Comparison of ENCODE assay signal across 9 cellular contexts in genomic region chr20:46814366-46815232, GRCh38.
DNase-seq lines count a peak whose midpoint lies in the region; ATAC-seq and TF ChIP-seq lines count a peak whose summit lies in the region.
"Had no signal": no experiment of that assay in that cellular context is flagged by ENCODE, and none has a peak within 500 bp of the region (broad histone marks: within the 10 kb centered on the region; RNA-seq: fewer than 3 reads in every experiment).

No MANE protein-coding gene starts in this region.

- H3K27ac ChIP-seq in BLaER1 treated with 17β-estradiol and CSF1 and Interleukin-3, amounts not matched to agents 10 nM and 100 nM, result no peak overlapping the region
- peak overlapping the region; percentile 92 for H3K27ac ChIP-seq in SJCRH30
- no peak overlapping the region for H3K27ac ChIP-seq in CD8-positive, alpha-beta memory T cell (ENCODE audit: low read depth, low read length)
- H3K27ac ChIP-seq in psoas muscle, result no peak overlapping the region
- H3K27ac ChIP-seq in lower lobe of right lung, result no peak overlapping the region
- H3K27ac ChIP-seq in uterus, result no peak overlapping the region

- DNase-seq in HS-5 (ENCODE audit: low read depth) (peak; percentile 40), SJCRH30 (peak; percentile 96 to 98), islet precursor cell (peak; percentile 99), psoas muscle (no peak), lower lobe of right lung (no peak), uterus (no peak)
- DNase-seq in CD8-positive, alpha-beta memory T cell, result no peak
- DNase-seq: activated CD8-positive, alpha-beta memory T cell treated with anti-CD3 and anti-CD28 coated beads, Interleukin-2, amount 10 ng/mL, durations not matched to agents 7 days and 5 days had no signal

- H3K9me3 ChIP-seq in BLaER1 treated with 17β-estradiol and CSF1 and Interleukin-3, amounts not matched to agents 10 nM and 100 nM (replicated peaks in 1 of 11), result peaks cover 0 to 11% (median 0%) of the 10 kb centered on the region in 11 experiments; a peak in 2 of 22 replicates
- H3K9me3 ChIP-seq in SJCRH30 (replicated peaks), result no peaks in the 10 kb centered on the region
- H3K9me3 ChIP-seq in CD8-positive, alpha-beta memory T cell (ENCODE audit: low read length), result no peaks in the 10 kb centered on the region
- H3K9me3 ChIP-seq in psoas muscle, result peaks cover 2% of the 10 kb centered on the region
- no peaks in the 10 kb centered on the region for H3K9me3 ChIP-seq in lower lobe of right lung
- H3K9me3 ChIP-seq in uterus, result no peaks in the 10 kb centered on the region

- H3K27ac Mint-ChIP-seq in CD8-positive, alpha-beta memory T cell, result peak overlapping the region in 1 of 8 donors; percentile 29
- H3K27ac Mint-ChIP-seq: activated CD8-positive, alpha-beta memory T cell treated with anti-CD3 and anti-CD28 coated beads, Interleukin-2, amount 10 ng/mL, durations not matched to agents 7 days and 5 days had no signal

- H3K36me3 Mint-ChIP-seq in CD8-positive, alpha-beta memory T cell, result no peaks in the 10 kb centered on the region
- H3K36me3 Mint-ChIP-seq: activated CD8-positive, alpha-beta memory T cell treated with anti-CD3 and anti-CD28 coated beads, Interleukin-2, amount 10 ng/mL, durations not matched to agents 7 days and 5 days had no signal

- H3K4me1 ChIP-seq in BLaER1 treated with 17β-estradiol and CSF1 and Interleukin-3, amounts not matched to agents 10 nM and 100 nM, result peaks cover 0 to 19% (median 13%) of the 10 kb centered on the region in 10 experiments; a peak in 14 of 20 replicates
- H3K4me1 ChIP-seq in SJCRH30, result peaks cover 26% of the 10 kb centered on the region
- H3K4me1 ChIP-seq in CD8-positive, alpha-beta memory T cell (ENCODE audit: insufficient read depth, low read length), result no peaks in the 10 kb centered on the region
- H3K4me1 ChIP-seq in psoas muscle, result no peaks in the 10 kb centered on the region
- no peaks in the 10 kb centered on the region for H3K4me1 ChIP-seq in lower lobe of right lung
- peaks cover 0 to 5% of the 10 kb centered on the region in 2 donors for H3K4me1 ChIP-seq in uterus

- H3K4me3 Mint-ChIP-seq in CD8-positive, alpha-beta memory T cell, result no peak overlapping the region
- H3K4me3 Mint-ChIP-seq: activated CD8-positive, alpha-beta memory T cell treated with anti-CD3 and anti-CD28 coated beads, Interleukin-2, amount 10 ng/mL, durations not matched to agents 7 days and 5 days had no signal

- H3K4me1 Mint-ChIP-seq in CD8-positive, alpha-beta memory T cell, result no peaks in the 10 kb centered on the region
- H3K4me1 Mint-ChIP-seq: activated CD8-positive, alpha-beta memory T cell treated with anti-CD3 and anti-CD28 coated beads, Interleukin-2, amount 10 ng/mL, durations not matched to agents 7 days and 5 days had no signal

- TF ChIP-seq POLR2A in uterus (IDR thresholded peaks at IDR 0.05), result no peak

- CTCF ChIA-PET in CD8-positive, alpha-beta memory T cell (lab: Charles Lee), result interaction anchor here (0.7 kb wide), 1 partner anchor 138 kb away, joined by 3 read pairs; no protein-coding TSS in a partner anchor

- peaks cover 12 to 23% (median 20%) of the 10 kb centered on the region in 11 experiments for H3K27me3 ChIP-seq in BLaER1 treated with 17β-estradiol and CSF1 and Interleukin-3, amounts not matched to agents 10 nM and 100 nM
- H3K27me3 ChIP-seq in SJCRH30, result no peaks in the 10 kb centered on the region
- H3K27me3 ChIP-seq in CD8-positive, alpha-beta memory T cell (ENCODE audit: insufficient read depth, low read length, poor library complexity, severe bottlenecking), result no peaks in the 10 kb centered on the region
- peaks cover 0 to 33% (median 4%) of the 10 kb centered on the region in 3 donors for H3K27me3 ChIP-seq in psoas muscle (ENCODE audit: insufficient read depth in 3 of 3, low read length in 2 of 3)
- peaks cover 44% of the 10 kb centered on the region for H3K27me3 ChIP-seq in lower lobe of right lung (ENCODE audit: low read depth)
- H3K27me3 ChIP-seq in uterus, result peaks cover 0 to 11% of the 10 kb centered on the region in 2 donors

- peak overlapping the region; percentile 2 to 72 (median 56); a peak in 17 of 22 replicates for H3K4me2 ChIP-seq in BLaER1 treated with 17β-estradiol and CSF1 and Interleukin-3, amounts not matched to agents 10 nM and 100 nM

- peaks cover 9 to 45% of the 10 kb centered on the region in 2 donors for H3K27me3 Mint-ChIP-seq in CD8-positive, alpha-beta memory T cell

- H3K4me3 ChIP-seq in BLaER1 treated with 17β-estradiol and CSF1 and Interleukin-3, amounts not matched to agents 10 nM and 100 nM, result no peak overlapping the region
- H3K4me3 ChIP-seq in SJCRH30 (peak overlapping the region; percentile 11), psoas muscle (no peak overlapping the region), lower lobe of right lung (no peak overlapping the region), uterus (no peak overlapping the region)
- no peak overlapping the region for H3K4me3 ChIP-seq in CD8-positive, alpha-beta memory T cell (ENCODE audit: low read length)

- TF ChIP-seq CTCF in psoas muscle (IDR thresholded peaks at IDR 0.05) (no peak), lower lobe of right lung (IDR thresholded peaks at IDR 0.05) (no peak), uterus (IDR thresholded peaks at IDR 0.05) (no peak)

- ATAC-seq in psoas muscle (no peak), lower lobe of right lung (no peak)
- ATAC-seq: activated CD8-positive, alpha-beta memory T cell treated with anti-CD3 and anti-CD28 coated beads, Interleukin-2, amount 10 ng/mL, durations not matched to agents 7 days and 5 days had no signal

- H3K9me3 Mint-ChIP-seq in CD8-positive, alpha-beta memory T cell, result no peaks in the 10 kb centered on the region

- H4K20me1 ChIP-seq in BLaER1 treated with 17β-estradiol and CSF1 and Interleukin-3, amounts not matched to agents 10 nM and 100 nM, result no peaks in the 10 kb centered on the region

- POLR2A ChIA-PET in CD8-positive, alpha-beta memory T cell (lab: Charles Lee), result no interaction called here

- peak overlapping the region in 2 of 11 experiments; percentile 18 to 24; a peak in 1 of 22 replicates for H3K9ac ChIP-seq in BLaER1 treated with 17β-estradiol and CSF1 and Interleukin-3, amounts not matched to agents 10 nM and 100 nM

- intact Hi-C loops in psoas muscle (cut with DNase I) (no loop called here), lower lobe of right lung (cut with DNase I) (no loop called here), uterus (cut with DNase I; ENCODE audit: low total_unique reads) (no loop called here)

- WGBS in psoas muscle, 3 donors, result 51 to 56% (median 53%) methylated on average over 8 of the region's 8 CpGs

- no peaks in the 10 kb centered on the region for H3K36me3 ChIP-seq in BLaER1 treated with 17β-estradiol and CSF1 and Interleukin-3, amounts not matched to agents 10 nM and 100 nM
- H3K36me3 ChIP-seq in SJCRH30 (no peaks in the 10 kb centered on the region), psoas muscle (ENCODE audit: insufficient read depth in 1 of 2, low read depth in 1 of 2) (no peaks in the 10 kb centered on the region), lower lobe of right lung (no peaks in the 10 kb centered on the region), uterus (no peaks in the 10 kb centered on the region)
- no peaks in the 10 kb centered on the region for H3K36me3 ChIP-seq in CD8-positive, alpha-beta memory T cell (ENCODE audit: insufficient read depth, low read length)

Comparison
In these comparisons a context has a peak if more than half of its experiments do, and no peak if none do; other contexts are left out.
1. DNase-seq: peak in HS-5 (single experiment), SJCRH30 (2 of 2) and islet precursor cell (single experiment); none in CD8-positive, alpha-beta memory T cell (0 of 5), psoas muscle (0 of 2), lower lobe of right lung (single experiment) and uterus (0 of 2).